In the genomic region with DNA sequence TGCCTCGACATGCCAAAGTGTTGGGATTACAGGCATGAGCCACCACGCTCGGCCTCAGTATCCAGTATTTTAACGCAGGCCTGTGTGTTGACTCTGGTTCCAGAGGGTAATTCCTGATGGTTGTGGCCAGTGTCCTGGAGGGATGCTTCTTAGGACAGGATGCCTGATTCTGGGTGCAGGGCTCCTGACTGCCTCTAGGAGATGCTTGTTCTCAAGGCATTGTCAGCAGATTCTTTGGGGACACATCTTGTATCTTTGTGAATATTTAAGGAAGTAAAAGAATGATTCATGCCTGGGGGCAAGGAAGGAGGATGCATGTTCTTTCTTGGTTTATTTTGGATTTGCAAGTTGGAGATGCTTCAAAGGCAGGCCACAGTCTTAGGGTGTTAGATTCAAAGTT, we compare ENCODE assay signal across 10 cellular contexts. TPM values are rescaled to one million over a fixed set of nuclear protein-coding genes. Genes with fewer than 3 reads are reported as not detected.
DNase-seq lines count a peak whose midpoint lies in the region; ATAC-seq and TF ChIP-seq lines count a peak whose summit lies in the region.
"Had no signal": no experiment of that assay in that cellular context is flagged by ENCODE, and none has a peak within 500 bp of the region (broad histone marks: within the 10 kb centered on the region; RNA-seq: fewer than 3 reads in every experiment).

No MANE protein-coding gene starts in this region.

- peaks cover 12 to 21% (median 15%) of the 10 kb centered on the region in 3 donors for H3K4me1 Mint-ChIP-seq in T-cell

- no peaks in the 10 kb centered on the region for H3K27me3 Mint-ChIP-seq in T-cell

- H3K4me3 ChIP-seq in GM06990 (replicated peaks; ENCODE audit: low read depth, low read length) = no peak overlapping the region

- CTCF ChIA-PET in T-cell (lab: Charles Lee) = no interaction called here

- peaks cover 35% of the 10 kb centered on the region for H3K36me3 Mint-ChIP-seq in T-cell

- H3K27ac ChIP-seq in foreskin keratinocyte = no peak overlapping the region

- H3K9me3 Mint-ChIP-seq in T-cell = no peaks in the 10 kb centered on the region

- in situ Hi-C loops in GM13976 (cut with MboI; ENCODE audit: low sequenced_read_pairs, unreplicated experiment) = no loop called here

- H3K27ac Mint-ChIP-seq in T-cell = no peak overlapping the region

- H3K4me1 ChIP-seq in foreskin keratinocyte = no peaks in the 10 kb centered on the region

- H3K4me3 Mint-ChIP-seq in T-cell = peak overlapping the region; percentile 80 to 90 (median 83)

- DNase-seq in AG08396 (ENCODE audit: low spot score) (peak; percentile 34), GM06990 (ENCODE audit: extremely low read depth, insufficient read length) (no peak), T-cell (no peak), foreskin keratinocyte (no peak), T1000 (lab: John Stamatoyannopoulos, UW) (no peak), GM13976 (ENCODE audit: low spot score) (no peak)
- DNase-seq: NCI-H2029 treated with DMSO at 0.1 percent for 48 hours; stimulated activated CD8-positive, alpha-beta memory T cell treated with anti-CD3 and anti-CD28 coated beads, Interleukin-4, amount 100 ng/mL, for 48 hours had no signal

- H3K36me3 ChIP-seq in GM06990 (ENCODE audit: control insufficient read depth, insufficient read depth, low read length) = peaks cover 5% of the 10 kb centered on the region

- no peaks in the 10 kb centered on the region for H3K27me3 ChIP-seq in GM06990 (replicated peaks; ENCODE audit: control insufficient read depth, insufficient read depth, low read length)
- no peaks in the 10 kb centered on the region for H3K27me3 ChIP-seq in foreskin keratinocyte

- TF ChIP-seq CTCF in GM06990 (IDR thresholded peaks at IDR 0.05; ENCODE audit: insufficient read depth, low read length, poor library complexity, severe bottlenecking) = peak; percentile 24
- peak; percentile 47 for TF ChIP-seq CTCF in foreskin keratinocyte (conservative IDR thresholded peaks at IDR 0.05)
- TF ChIP-seq CTCF in GM13976 (IDR thresholded peaks at IDR 0.05; ENCODE audit: borderline replicate concordance, control extremely low read depth, extremely low read depth, insufficient read depth, missing control alignments) = no peak

- ATAC-seq in T-cell (replicated peaks in 1 of 4) (no peak), foreskin keratinocyte (peak; percentile 20), GM21381 (IDR thresholded peaks at IDR 0.05; ENCODE audit: unreplicated experiment) (no peak), HG03432 (IDR thresholded peaks at IDR 0.05; ENCODE audit: unreplicated experiment) (no peak)

- POLR2A ChIA-PET in T-cell (lab: Charles Lee) = no interaction called here

RNA-seq across cellular contexts. Expression of a gene that starts 2.2 kb away (rescaled TPM):
- total RNA-seq in T-cell = 10 to 100 TPM; 27.7 to 35.5 (median 30.3) TPM
- total RNA-seq in foreskin keratinocyte = 37.9 and 45.3 TPM in 2 replicates
- 44.5 and 58.5 TPM in 2 replicates for polyA plus RNA-seq in foreskin keratinocyte

RNA-seq across cellular contexts. Expression of a gene that starts 10.4 kb away (rescaled TPM):
- total RNA-seq in T-cell (10 to 100 TPM; 48.3 to 65.9 (median 64.1) TPM), foreskin keratinocyte (19.3 and 19.5 TPM in 2 replicates)
- 19.4 TPM in 2 replicates for polyA plus RNA-seq in foreskin keratinocyte

RNA-seq across cellular contexts. Expression of a gene that starts 28.2 kb away (rescaled TPM):
- total RNA-seq in T-cell = 1 to 10 TPM in 1 of 5 donors, under 1 TPM in 4; 0.30 to 1.5 (median 0.90) TPM
- 0.04 and 0.14 TPM in 2 replicates for total RNA-seq in foreskin keratinocyte
- polyA plus RNA-seq in foreskin keratinocyte = 0.12 TPM in 1 of 2 replicates, not detected in the other

RNA-seq across cellular contexts. Expression of a gene that starts 36.0 kb away (rescaled TPM):
- 1 to 10 TPM; 3.6 to 7.6 (median 5.6) TPM for total RNA-seq in T-cell
- 0.03 and 0.07 TPM in 2 replicates for total RNA-seq in foreskin keratinocyte
- polyA plus RNA-seq in foreskin keratinocyte = 0.03 and 0.06 TPM in 2 replicates

RNA-seq across cellular contexts. Expression of a gene that starts 57.7 kb away (rescaled TPM):
- 10 to 100 TPM; 51.4 to 69.9 (median 63.4) TPM for total RNA-seq in T-cell
- 7.9 and 8.5 TPM in 2 replicates for total RNA-seq in foreskin keratinocyte
- 5.2 and 5.5 TPM in 2 replicates for polyA plus RNA-seq in foreskin keratinocyte
